In the genomic region with DNA sequence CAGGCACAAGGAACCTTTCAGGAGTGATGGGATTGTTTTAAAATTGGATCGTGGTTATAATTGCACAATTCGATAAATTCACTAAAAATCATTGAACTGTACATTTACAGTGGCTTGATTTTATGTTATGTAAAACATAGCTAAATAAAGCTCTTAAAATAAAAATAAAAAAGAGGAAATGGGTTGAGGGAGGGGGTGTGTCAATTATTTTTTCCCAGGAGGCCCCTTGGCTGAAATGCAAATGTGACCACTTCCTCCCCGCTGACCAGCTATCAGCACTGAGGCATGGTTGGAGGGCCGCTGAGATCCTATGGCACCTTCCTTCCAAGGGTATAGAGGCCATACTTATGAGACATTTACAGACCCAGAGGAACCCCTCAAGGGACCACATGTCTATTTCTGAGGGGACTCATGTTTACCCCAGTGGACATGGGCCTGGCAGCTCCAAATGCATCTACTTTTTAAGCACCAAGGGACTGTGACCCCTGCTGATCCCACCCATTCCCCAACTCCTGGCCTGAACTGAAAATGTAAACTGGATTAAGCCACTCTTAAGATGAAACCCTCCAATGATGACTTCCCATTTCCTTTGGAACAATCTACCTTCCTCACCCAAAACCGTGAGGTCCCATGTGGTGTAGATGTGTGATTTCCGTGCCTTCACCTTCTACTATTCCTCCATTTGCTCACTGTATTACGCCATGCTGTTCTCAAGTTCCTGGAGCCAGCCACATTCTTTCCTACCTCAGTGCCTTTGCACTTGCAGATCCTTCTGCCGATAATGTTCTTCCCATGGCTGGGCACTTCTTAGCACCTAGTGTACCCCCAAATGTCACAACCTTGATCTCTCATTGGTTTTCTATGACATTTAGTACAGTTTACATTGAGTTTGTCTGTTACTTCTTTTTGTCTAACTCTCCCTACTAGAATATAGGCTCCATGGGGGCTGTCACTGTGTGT, we compare ENCODE assay signal across 12 cellular contexts. TPM values are rescaled to one million over a fixed set of nuclear protein-coding genes. Genes with fewer than 3 reads are reported as not detected.
DNase-seq lines count a peak whose midpoint lies in the region; ATAC-seq and TF ChIP-seq lines count a peak whose summit lies in the region.
"Had no signal": no experiment of that assay in that cellular context is flagged by ENCODE, and none has a peak within 500 bp of the region (broad histone marks: within the 10 kb centered on the region; RNA-seq: fewer than 3 reads in every experiment).

No MANE protein-coding gene starts in this region.

- peak overlapping the region in 1 of 10 donors; percentile 55 for H3K4me3 Mint-ChIP-seq in naive thymus-derived CD8-positive, alpha-beta T cell
- H3K4me3 Mint-ChIP-seq: brain had no signal

- peaks cover 15 to 66% (median 48%) of the 10 kb centered on the region in 4 donors for H3K4me1 Mint-ChIP-seq in naive thymus-derived CD8-positive, alpha-beta T cell

- DNase-seq in Peyer's patch (peak in 2 of 3 donors; percentile 62 to 69), globus pallidus (ENCODE audit: low spot score) (no peak), GM19238 (ENCODE audit: insufficient read length, low spot score) (no peak)
- no peak for DNase-seq in naive thymus-derived CD8-positive, alpha-beta T cell
- no peak for DNase-seq in activated effector memory CD4-positive, alpha-beta T cell treated with Interleukin-2 at 50 U/mL for 16 hours
- DNase-seq: GM23248, NCI-H146, nucleus accumbens had no signal

- no peaks in the 10 kb centered on the region for H3K36me3 ChIP-seq in Peyer's patch
- H3K36me3 ChIP-seq: suprapubic skin had no signal

- TF ChIP-seq CTCF in Peyer's patch (IDR thresholded peaks at IDR 0.05), result no peak

- H3K27me3 ChIP-seq in Peyer's patch, result no peaks in the 10 kb centered on the region

- H3K9me3 Mint-ChIP-seq in naive thymus-derived CD8-positive, alpha-beta T cell, result peaks cover 0 to 15% (median 10%) of the 10 kb centered on the region in 9 donors

- POLR2A ChIA-PET in naive thymus-derived CD8-positive, alpha-beta T cell (lab: Charles Lee), result interaction anchor here (0.6 to 9.3 kb wide), 8 partner anchors 12 to 64 kb away, joined by 3 to 167 read pairs (median 3); no protein-coding TSS in a partner anchor

- peaks cover 0 to 19% (median 5%) of the 10 kb centered on the region in 3 donors for H3K36me3 Mint-ChIP-seq in naive thymus-derived CD8-positive, alpha-beta T cell
- H3K36me3 Mint-ChIP-seq: brain had no signal

- no peaks in the 10 kb centered on the region for H3K9me3 ChIP-seq in Peyer's patch
- H3K9me3 ChIP-seq: suprapubic skin had no signal

- peak overlapping the region in 1 of 4 donors; percentile 33 for H3K27ac ChIP-seq in Peyer's patch
- H3K27ac ChIP-seq: GM23248, suprapubic skin had no signal

- H3K4me1 ChIP-seq in Peyer's patch, result peaks cover 0 to 26% (median 13%) of the 10 kb centered on the region in 4 donors

- ATAC-seq in GM18517 (IDR thresholded peaks at IDR 0.05; ENCODE audit: unreplicated experiment), result peak; percentile 26
- ATAC-seq in HG02678 (IDR thresholded peaks at IDR 0.05; ENCODE audit: unreplicated experiment), result peak; percentile 32
- ATAC-seq in naive thymus-derived CD8-positive, alpha-beta T cell, result no peak

- peak overlapping the region in 8 of 10 donors; percentile 3 to 80 (median 44) for H3K27ac Mint-ChIP-seq in naive thymus-derived CD8-positive, alpha-beta T cell
- H3K27ac Mint-ChIP-seq: brain had no signal

- H3K27me3 Mint-ChIP-seq in naive thymus-derived CD8-positive, alpha-beta T cell, result no peaks in the 10 kb centered on the region

- no peak for TF ChIP-seq POLR2A in Peyer's patch (IDR thresholded peaks at IDR 0.05)

- no peak overlapping the region for H3K4me3 ChIP-seq in Peyer's patch
- H3K4me3 ChIP-seq: GM23248, suprapubic skin had no signal

RNA-seq across cellular contexts. Expression of a gene that starts 2.8 kb away (rescaled TPM):
- 1 to 10 TPM in 2 of 4 donors, under 1 TPM in 1, not detected in 1; 0.18 to 4.1 (median 1.3) TPM for total RNA-seq in Peyer's patch
- total RNA-seq in naive thymus-derived CD8-positive, alpha-beta T cell, result 10 to 100 TPM; 29.3 to 29.4 TPM
- polyA plus RNA-seq in naive thymus-derived CD8-positive, alpha-beta T cell, result 10 to 100 TPM; 26.5 to 47.1 (median 33.9) TPM

Comparison
In these comparisons a context has a peak if more than half of its experiments do, and no peak if none do; other contexts are left out.
1. ATAC-seq: peak in GM18517 (single experiment) and HG02678 (single experiment); none in naive thymus-derived CD8-positive, alpha-beta T cell (0 of 2).
2. DNase-seq: peak in Peyer's patch (2 of 3); none in naive thymus-derived CD8-positive, alpha-beta T cell (0 of 10), globus pallidus (single experiment), GM19238 (single experiment) and activated effector memory CD4-positive, alpha-beta T cell treated with Interleukin-2 at 50 U/mL for 16 hours (single experiment).
3. RNA of a gene that starts 2.8 kb away (total RNA-seq): 29.3 to 29.4 TPM in naive thymus-derived CD8-positive, alpha-beta T cell; 0.18 to 4.1 TPM in Peyer's patch; every median in the first group is over 4 times any median in the second.